Comparison of ENCODE assay signal across 9 cellular contexts in the genomic region with DNA sequence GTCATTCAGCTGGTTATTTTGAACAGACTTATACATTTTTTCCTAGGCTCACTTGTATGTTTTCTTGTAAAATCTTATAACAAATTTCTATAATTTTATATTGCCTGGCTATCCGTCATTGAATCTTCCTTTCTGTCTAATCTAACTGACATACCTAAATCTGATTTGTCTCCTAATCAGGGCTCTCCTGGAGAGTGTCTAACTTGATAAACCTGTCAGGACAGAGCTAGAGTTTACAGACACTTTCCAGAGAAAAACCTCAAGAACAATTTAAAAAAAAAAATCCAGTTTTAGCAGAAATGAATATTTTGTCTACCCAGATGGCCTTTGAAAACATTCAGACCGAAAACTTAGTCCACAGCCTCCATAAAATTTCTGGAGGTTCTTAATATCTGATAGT.
"Had no signal": no experiment of that assay in that cellular context is flagged by ENCODE, and none has a peak within 500 bp of the region (broad histone marks: within the 10 kb centered on the region; RNA-seq: fewer than 3 reads in every experiment).

No MANE protein-coding gene starts in this region.

- H3K4me2 ChIP-seq: GM23338 had no signal

- H2AFZ ChIP-seq: GM23248, GM23338 had no signal

- H3K9ac ChIP-seq: GM23248 had no signal

- H3K36me3 ChIP-seq: HAP-1 had no signal

- H3K27ac ChIP-seq: GM23248 had no signal

- DNase-seq: GM23248, GOT3, H7, H9, HCEC 1CT, HFFc6 had no signal

- H3K9me3 ChIP-seq: HAP-1 had no signal

- H3K4me1 ChIP-seq: HAP-1 had no signal

- ATAC-seq: GM23338, HCT116 had no signal

- H3K4me3 ChIP-seq: GM23248, GM23338, HAP-1 had no signal
